In the genomic region with DNA sequence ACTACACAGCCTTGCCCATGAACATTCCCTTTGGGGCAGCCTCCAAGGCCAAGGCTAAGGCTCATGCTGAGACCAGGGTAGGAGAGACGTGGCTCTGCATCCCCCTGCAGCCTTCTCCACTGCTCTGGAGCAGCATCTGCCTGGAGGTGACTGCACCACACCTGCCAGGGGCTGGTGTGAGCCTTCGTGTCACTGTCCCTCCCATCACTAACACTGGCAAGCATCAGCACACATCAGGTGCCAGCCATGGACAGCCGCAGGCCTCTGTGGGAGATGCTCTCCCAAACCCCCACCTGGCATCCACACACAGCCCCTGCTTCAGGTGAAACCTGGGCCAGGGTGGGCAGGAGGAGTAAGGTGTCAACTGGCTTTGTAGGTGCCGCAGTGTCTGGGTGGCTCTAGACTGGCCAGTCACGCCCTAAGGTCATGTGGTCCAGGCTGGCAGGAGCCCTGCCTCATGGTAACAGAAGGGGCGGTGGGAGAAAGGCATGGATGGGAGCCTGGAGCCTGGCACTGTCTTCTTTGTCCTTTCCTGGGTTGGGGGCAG, we compare ENCODE assay signal across 11 cellular contexts. TPM values are rescaled to one million over a fixed set of nuclear protein-coding genes. Genes with fewer than 3 reads are reported as not detected.
DNase-seq lines count a peak whose midpoint lies in the region; ATAC-seq and TF ChIP-seq lines count a peak whose summit lies in the region.
"Had no signal": no experiment of that assay in that cellular context is flagged by ENCODE, and none has a peak within 500 bp of the region (broad histone marks: within the 10 kb centered on the region; RNA-seq: fewer than 3 reads in every experiment).

No MANE protein-coding gene starts in this region.

- DNase-seq in RWPE1 (ENCODE audit: low spot score), result no peak
- no peak for DNase-seq in coronary artery (ENCODE audit: low spot score)
- DNase-seq in suprapubic skin (ENCODE audit: low spot score in 2 of 2), result no peak
- no peak for DNase-seq in activated CD4-positive, CD25-positive, alpha-beta regulatory T cell (lab: John Stamatoyannopoulos, UW)
- no peak for DNase-seq in AG20443 (ENCODE audit: low spot score)
- DNase-seq in T-helper 1 cell, result no peak
- DNase-seq in mucosa of descending colon, result no peak
- DNase-seq: activated CD4-positive, alpha-beta T cell treated with anti-CD3 and anti-CD28 coated beads, Interleukin-2, amount 50 U/mL, for 1 hour; NCI-H1436 had no signal

- H3K27ac ChIP-seq in RWPE1 (peak overlapping the region; percentile 100), coronary artery (peak overlapping the region; percentile 95 to 96), muscle layer of duodenum (ENCODE audit: low read length) (peak overlapping the region; percentile 92), suprapubic skin (peak overlapping the region; percentile 90)

- no peaks in the 10 kb centered on the region for H3K27me3 ChIP-seq in muscle layer of duodenum (ENCODE audit: low read depth, low read length)
- no peaks in the 10 kb centered on the region for H3K27me3 ChIP-seq in suprapubic skin

- TF ChIP-seq CTCF in RWPE1 (conservative IDR thresholded peaks at IDR 0.05; ENCODE audit: low read depth) (no peak), coronary artery (IDR thresholded peaks at IDR 0.05) (no peak), suprapubic skin (IDR thresholded peaks at IDR 0.05) (no peak), mucosa of descending colon (IDR thresholded peaks at IDR 0.05) (no peak)

- H3K9me3 ChIP-seq in muscle layer of duodenum (ENCODE audit: control insufficient read depth in 1 of 2, low read length in 2 of 2), result no peaks in the 10 kb centered on the region
- no peaks in the 10 kb centered on the region for H3K9me3 ChIP-seq in suprapubic skin
- H3K9me3 ChIP-seq in mucosa of descending colon, result no peaks in the 10 kb centered on the region

- peaks cover 32 to 67% of the 10 kb centered on the region in 2 donors for H3K4me1 ChIP-seq in muscle layer of duodenum (ENCODE audit: control insufficient read depth in 1 of 2, insufficient read depth in 2 of 2, low read length in 2 of 2)
- peaks cover 89% of the 10 kb centered on the region for H3K4me1 ChIP-seq in suprapubic skin
- H3K4me1 ChIP-seq in mucosa of descending colon (ENCODE audit: low read depth), result peaks cover 6% of the 10 kb centered on the region

- H3K4me3 ChIP-seq in coronary artery, result no peak overlapping the region
- H3K4me3 ChIP-seq in muscle layer of duodenum (ENCODE audit: low read depth in 1 of 2, low read length in 2 of 2), result no peak overlapping the region
- no peak overlapping the region for H3K4me3 ChIP-seq in suprapubic skin
- H3K4me3 ChIP-seq in mucosa of descending colon, result no peak overlapping the region

- no peak for ATAC-seq in mucosa of descending colon
- ATAC-seq: activated T-helper 17 cell treated with anti-CD3 and anti-CD28 coated beads, Interleukin-2, amount 50 U/mL, for 72 hours had no signal

- TF ChIP-seq POLR2A in suprapubic skin (IDR thresholded peaks at IDR 0.05), result no peak

- intact Hi-C loops in mucosa of descending colon (cut with DNase I, micrococcal nuclease), result no loop called here

- POLR2A ChIA-PET in RWPE1 (lab: Yijun Ruan, JAX; ENCODE audit: low non-redundant PET), result no interaction called here

- 93% methylated on average over 5 of the region's 6 CpGs for WGBS in suprapubic skin

- peaks cover 0 to 3% of the 10 kb centered on the region in 2 donors for H3K36me3 ChIP-seq in muscle layer of duodenum (ENCODE audit: control insufficient read depth in 1 of 2, insufficient read depth in 2 of 2, low read length in 2 of 2)
- H3K36me3 ChIP-seq in suprapubic skin, result no peaks in the 10 kb centered on the region
- H3K36me3 ChIP-seq in mucosa of descending colon (ENCODE audit: low read depth), result no peaks in the 10 kb centered on the region

- TF ChIP-seq EP300 in suprapubic skin (IDR thresholded peaks at IDR 0.05), result no peak

- CTCF ChIA-PET in RWPE1 (lab: Yijun Ruan, JAX), result interaction anchor here (0.6 to 1.1 kb wide), 2 partner anchors 67 to 1149 kb away, joined by 3 read pairs; no protein-coding TSS in a partner anchor

RNA-seq across cellular contexts. Expression of a gene that starts 18.1 kb away (rescaled TPM):
- total RNA-seq in suprapubic skin, result 10 to 100 TPM; 30.1 to 58.7 (median 42.6) TPM
- total RNA-seq in mucosa of descending colon, result 100 to 1,000 TPM in 1 of 3 donors, 10 to 100 TPM in 2; 11.8 to 151 (median 28.2) TPM

RNA-seq across cellular contexts. Expression of a gene that starts 57.5 kb away (rescaled TPM):
- 100 to 1,000 TPM in 1 of 4 donors, 10 to 100 TPM in 3; 64.2 to 187 (median 92.5) TPM for total RNA-seq in suprapubic skin
- 1 to 10 TPM; 1.2 to 2.2 (median 1.8) TPM for total RNA-seq in mucosa of descending colon
- total RNA-seq: activated T-helper 17 cell treated with anti-CD3 and anti-CD28 coated beads, Interleukin-2, amount 50 U/mL, for 72 hours had no signal

Comparison
In these comparisons a context has a peak if more than half of its experiments do, and no peak if none do; other contexts are left out.
1. RNA of a gene that starts 57.5 kb away (total RNA-seq): 64.2 to 187 TPM in suprapubic skin; 1.2 to 2.2 TPM in mucosa of descending colon; every median in the first group is over 10 times any median in the second.
2. Peak in every context shown above with its lines, with median percentiles within 50 percentile points of each other: H3K27ac ChIP-seq.